In the genomic region with DNA sequence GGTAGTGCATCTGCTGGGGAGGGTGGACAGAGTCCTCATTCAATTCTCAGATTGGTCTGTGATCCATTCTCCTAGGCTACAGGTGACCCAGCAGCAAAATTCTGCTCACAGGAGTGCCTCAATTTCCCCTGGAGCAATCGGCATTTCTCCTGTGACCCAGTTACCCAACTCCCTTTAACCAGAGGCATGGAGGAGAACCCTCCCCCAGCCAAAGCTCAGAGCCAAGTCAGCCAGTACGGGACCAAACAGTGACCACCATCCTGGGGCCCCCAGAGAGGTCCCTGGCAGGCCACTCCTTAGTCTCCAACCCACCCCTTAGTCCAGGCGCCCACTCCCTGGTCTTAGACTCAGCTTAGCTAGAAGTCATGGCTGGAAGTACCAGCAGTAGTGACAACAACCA, we compare ENCODE assay signal across 5 cellular contexts.
"Had no signal": no experiment of that assay in that cellular context is flagged by ENCODE, and none has a peak within 500 bp of the region (broad histone marks: within the 10 kb centered on the region; RNA-seq: fewer than 3 reads in every experiment).

No MANE protein-coding gene starts in this region.

- H3K27ac Mint-ChIP-seq: GM23338, H9, IgD-negative memory B cell had no signal

- H3K4me1 Mint-ChIP-seq: GM23338, IgD-negative memory B cell had no signal

- H3K4me3 Mint-ChIP-seq: GM23338, H9 had no signal

- DNase-seq: H9, HCEC 1CT had no signal

- H3K27ac ChIP-seq: HL-60 had no signal

- H3K27me3 Mint-ChIP-seq: IgD-negative memory B cell had no signal

- H3K4me3 ChIP-seq: GM23338 had no signal
